In genomic region chr7:1403844-1404404, GRCh38 we compare ENCODE assay signal across 10 cellular contexts. TPM values are rescaled to one million over a fixed set of nuclear protein-coding genes. Genes with fewer than 3 reads are reported as not detected.
DNase-seq lines count a peak whose midpoint lies in the region; ATAC-seq and TF ChIP-seq lines count a peak whose summit lies in the region.
"Had no signal": no experiment of that assay in that cellular context is flagged by ENCODE, and none has a peak within 500 bp of the region (broad histone marks: within the 10 kb centered on the region; RNA-seq: fewer than 3 reads in every experiment).

No MANE protein-coding gene starts in this region.

- no peak for ATAC-seq in GM21737 (IDR thresholded peaks at IDR 0.05; ENCODE audit: unreplicated experiment)

- H3K9me3 ChIP-seq in ovary = peaks cover 0 to 10% of the 10 kb centered on the region in 2 donors

- peaks cover 5% of the 10 kb centered on the region for H3K9me3 Mint-ChIP-seq in osteocyte (ENCODE audit: unreplicated experiment)

- no peaks in the 10 kb centered on the region for H3K36me3 Mint-ChIP-seq in osteocyte (ENCODE audit: unreplicated experiment)
- H3K36me3 Mint-ChIP-seq: IgD-negative memory B cell had no signal

- no peak for TF ChIP-seq POLR2A in ovary (IDR thresholded peaks at IDR 0.05)

- H3K27ac ChIP-seq in ovary = no peak overlapping the region
- H3K27ac ChIP-seq: 22Rv1 had no signal

- peak overlapping the region; percentile 45 for H3K27ac Mint-ChIP-seq in osteocyte (ENCODE audit: unreplicated experiment)
- H3K27ac Mint-ChIP-seq: IgD-negative memory B cell had no signal

- no peak for TF ChIP-seq EP300 in ovary (IDR thresholded peaks at IDR 0.05)

- H3K27me3 ChIP-seq in ovary = no peaks in the 10 kb centered on the region

- intact Hi-C loops in ovary (cut with DNase I) = no loop called here

- no peaks in the 10 kb centered on the region for H3K4me1 ChIP-seq in ovary (ENCODE audit: insufficient read depth)

- peaks cover 10% of the 10 kb centered on the region for H3K4me1 Mint-ChIP-seq in osteocyte (ENCODE audit: unreplicated experiment)

- H3K27me3 Mint-ChIP-seq in osteocyte (ENCODE audit: unreplicated experiment) = peaks cover 43% of the 10 kb centered on the region

- H3K36me3 ChIP-seq in ovary = no peaks in the 10 kb centered on the region

- peak; percentile 35 for TF ChIP-seq CTCF in osteocyte (IDR thresholded peaks at IDR 0.05)
- no peak for TF ChIP-seq CTCF in ovary (IDR thresholded peaks at IDR 0.05)

- H3K4me3 ChIP-seq in ovary = no peak overlapping the region

- H3K4me3 Mint-ChIP-seq in osteocyte (ENCODE audit: unreplicated experiment) = peak overlapping the region; percentile 55
- H3K4me3 Mint-ChIP-seq: IgD-negative memory B cell had no signal

- DNase-seq in DMS 273 (lab: John Stamatoyannopoulos, UW; ENCODE audit: unreplicated experiment) (peak; percentile 76), DMS 273 treated with DMSO at 0.1 percent for 48 hours (lab: John Stamatoyannopoulos, UW) (no peak), NCI-H2107 (lab: John Stamatoyannopoulos, UW) (peak; percentile 55), dermis blood vessel endothelial cell (peak; percentile 78), osteocyte (ENCODE audit: extremely low spot score, unreplicated experiment) (no peak), NCI-H2029 (lab: John Stamatoyannopoulos, UW) (no peak), ovary (no peak)

- WGBS in ovary, 3 donors = 3 to 4% (median 3%) methylated on average over 28 of the region's 28 CpGs

RNA-seq across cellular contexts. Expression of gene MICALL2, which starts 55.3 kb away (rescaled TPM):
- 14.4 and 19.1 TPM in 2 replicates for total RNA-seq in dermis blood vessel endothelial cell
- total RNA-seq in osteocyte = 55.9 and 63.1 TPM in 2 replicates
- 10 to 100 TPM in 2 of 7 donors, 1 to 10 TPM in 5; 3.8 to 13.4 (median 7.9) TPM for total RNA-seq in ovary
- polyA plus RNA-seq in ovary = 1 to 10 TPM in 1 of 2 donors, under 1 TPM in 1; 0.95 to 5.5 TPM
- polyA plus RNA-seq: IgD-negative memory B cell had no signal

Comparison
In these comparisons a context has a peak if more than half of its experiments do, and no peak if none do; other contexts are left out.
1. DNase-seq: peak in DMS 273 (single experiment), NCI-H2107 (single experiment) and dermis blood vessel endothelial cell (single experiment); none in DMS 273 treated with DMSO at 0.1 percent for 48 hours (single experiment), osteocyte (single experiment), NCI-H2029 (single experiment) and ovary (0 of 5).